1 cellular context compared by ENCODE assay signal in genomic region chr16:81446318-81447275, GRCh38.
A peak's percentile ranks its signal among the peaks of the same experiment; 100 is the strongest.
TF ChIP-seq lines count a peak whose summit lies in the region.

No MANE protein-coding gene starts in this region.

TF ChIP-seq in HepG2, 621 proteins besides CTCF, POLR2A, EP300 and RAD21 (continued from another document and continues in another):
- TF ChIP-seq PPARG (CRISPR knock-in tag; conservative IDR thresholded peaks at IDR 0.05): no peak
- peak; percentile 48; the same call in 1 of the 2 replicates for TF ChIP-seq GFI1 (CRISPR knock-in tag; IDR thresholded peaks at IDR 0.05; ENCODE audit: borderline replicate concordance)
- no peak for TF ChIP-seq ZNF780A (CRISPR knock-in tag; IDR thresholded peaks at IDR 0.05)
- TF ChIP-seq, protein P1, sequence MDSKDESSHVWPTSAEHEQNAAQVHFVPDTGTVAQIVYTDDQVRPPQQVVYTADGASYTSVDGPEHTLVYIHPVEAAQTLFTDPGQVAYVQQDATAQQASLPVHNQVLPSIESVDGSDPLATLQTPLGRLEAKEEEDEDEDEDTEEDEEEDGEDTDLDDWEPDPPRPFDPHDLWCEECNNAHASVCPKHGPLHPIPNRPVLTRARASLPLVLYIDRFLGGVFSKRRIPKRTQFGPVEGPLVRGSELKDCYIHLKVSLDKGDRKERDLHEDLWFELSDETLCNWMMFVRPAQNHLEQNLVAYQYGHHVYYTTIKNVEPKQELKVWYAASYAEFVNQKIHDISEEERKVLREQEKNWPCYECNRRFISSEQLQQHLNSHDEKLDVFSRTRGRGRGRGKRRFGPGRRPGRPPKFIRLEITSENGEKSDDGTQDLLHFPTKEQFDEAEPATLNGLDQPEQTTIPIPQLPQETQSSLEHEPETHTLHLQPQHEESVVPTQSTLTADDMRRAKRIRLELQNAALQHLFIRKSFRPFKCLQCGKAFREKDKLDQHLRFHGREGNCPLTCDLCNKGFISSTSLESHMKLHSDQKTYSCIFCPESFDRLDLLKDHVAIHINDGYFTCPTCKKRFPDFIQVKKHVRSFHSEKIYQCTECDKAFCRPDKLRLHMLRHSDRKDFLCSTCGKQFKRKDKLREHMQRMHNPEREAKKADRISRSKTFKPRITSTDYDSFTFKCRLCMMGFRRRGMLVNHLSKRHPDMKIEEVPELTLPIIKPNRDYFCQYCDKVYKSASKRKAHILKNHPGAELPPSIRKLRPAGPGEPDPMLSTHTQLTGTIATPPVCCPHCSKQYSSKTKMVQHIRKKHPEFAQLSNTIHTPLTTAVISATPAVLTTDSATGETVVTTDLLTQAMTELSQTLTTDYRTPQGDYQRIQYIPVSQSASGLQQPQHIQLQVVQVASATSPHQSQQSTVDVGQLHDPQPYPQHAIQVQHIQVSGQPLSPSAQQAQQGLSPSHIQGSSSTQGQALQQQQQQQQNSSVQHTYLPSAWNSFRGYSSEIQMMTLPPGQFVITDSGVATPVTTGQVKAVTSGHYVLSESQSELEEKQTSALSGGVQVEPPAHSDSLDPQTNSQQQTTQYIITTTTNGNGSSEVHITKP (CRISPR knock-in tag; IDR thresholded peaks at IDR 0.05; ENCODE audit: low read depth): no peak
- TF ChIP-seq ZNF124 (CRISPR knock-in tag; IDR thresholded peaks at IDR 0.05): no peak
- TF ChIP-seq AFF4 (CRISPR knock-in tag; IDR thresholded peaks at IDR 0.05): peak; percentile 88; the same call in 1 of the 2 replicates
- TF ChIP-seq SNAPC4 (CRISPR knock-in tag; IDR thresholded peaks at IDR 0.05): no peak
- TF ChIP-seq SMAD9 (CRISPR knock-in tag; IDR thresholded peaks at IDR 0.05): no peak
- TF ChIP-seq CEBPG (CRISPR knock-in tag; IDR thresholded peaks at IDR 0.05): 0 out of 2 replicates have a peak, but pooled peaks have one; percentile 3
- TF ChIP-seq, protein P2, sequence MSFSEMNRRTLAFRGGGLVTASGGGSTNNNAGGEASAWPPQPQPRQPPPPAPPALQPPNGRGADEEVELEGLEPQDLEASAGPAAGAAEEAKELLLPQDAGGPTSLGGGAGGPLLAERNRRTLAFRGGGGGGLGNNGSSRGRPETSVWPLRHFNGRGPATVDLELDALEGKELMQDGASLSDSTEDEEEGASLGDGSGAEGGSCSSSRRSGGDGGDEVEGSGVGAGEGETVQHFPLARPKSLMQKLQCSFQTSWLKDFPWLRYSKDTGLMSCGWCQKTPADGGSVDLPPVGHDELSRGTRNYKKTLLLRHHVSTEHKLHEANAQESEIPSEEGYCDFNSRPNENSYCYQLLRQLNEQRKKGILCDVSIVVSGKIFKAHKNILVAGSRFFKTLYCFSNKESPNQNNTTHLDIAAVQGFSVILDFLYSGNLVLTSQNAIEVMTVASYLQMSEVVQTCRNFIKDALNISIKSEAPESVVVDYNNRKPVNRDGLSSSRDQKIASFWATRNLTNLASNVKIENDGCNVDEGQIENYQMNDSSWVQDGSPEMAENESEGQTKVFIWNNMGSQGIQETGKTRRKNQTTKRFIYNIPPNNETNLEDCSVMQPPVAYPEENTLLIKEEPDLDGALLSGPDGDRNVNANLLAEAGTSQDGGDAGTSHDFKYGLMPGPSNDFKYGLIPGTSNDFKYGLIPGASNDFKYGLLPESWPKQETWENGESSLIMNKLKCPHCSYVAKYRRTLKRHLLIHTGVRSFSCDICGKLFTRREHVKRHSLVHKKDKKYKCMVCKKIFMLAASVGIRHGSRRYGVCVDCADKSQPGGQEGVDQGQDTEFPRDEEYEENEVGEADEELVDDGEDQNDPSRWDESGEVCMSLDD (CRISPR knock-in tag; IDR thresholded peaks at IDR 0.05; ENCODE audit: borderline replicate concordance): no peak
- peak; percentile 55; the same call in 1 of the 2 replicates for TF ChIP-seq ZBTB7A (CRISPR knock-in tag; IDR thresholded peaks at IDR 0.05)
- TF ChIP-seq RBM22 (optimal IDR thresholded peaks at IDR 0.05; ENCODE audit: low read length): peak; percentile 51
- TF ChIP-seq ZNF740 (CRISPR knock-in tag; IDR thresholded peaks at IDR 0.05): no peak
- TF ChIP-seq, protein P3, sequence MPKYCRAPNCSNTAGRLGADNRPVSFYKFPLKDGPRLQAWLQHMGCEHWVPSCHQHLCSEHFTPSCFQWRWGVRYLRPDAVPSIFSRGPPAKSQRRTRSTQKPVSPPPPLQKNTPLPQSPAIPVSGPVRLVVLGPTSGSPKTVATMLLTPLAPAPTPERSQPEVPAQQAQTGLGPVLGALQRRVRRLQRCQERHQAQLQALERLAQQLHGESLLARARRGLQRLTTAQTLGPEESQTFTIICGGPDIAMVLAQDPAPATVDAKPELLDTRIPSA (CRISPR knock-in tag; IDR thresholded peaks at IDR 0.05; ENCODE audit: borderline replicate concordance): no peak
- TF ChIP-seq ZNF10 (CRISPR knock-in tag; IDR thresholded peaks at IDR 0.05; ENCODE audit: borderline replicate concordance, low read depth): no peak
- no peak for TF ChIP-seq MYPOP (CRISPR knock-in tag; IDR thresholded peaks at IDR 0.05)
- TF ChIP-seq FOXK1 (CRISPR knock-in tag; IDR thresholded peaks at IDR 0.05; ENCODE audit: borderline replicate concordance, low read depth): peak; percentile 13; the same call in 1 of the 2 replicates
- TF ChIP-seq, protein P4, sequence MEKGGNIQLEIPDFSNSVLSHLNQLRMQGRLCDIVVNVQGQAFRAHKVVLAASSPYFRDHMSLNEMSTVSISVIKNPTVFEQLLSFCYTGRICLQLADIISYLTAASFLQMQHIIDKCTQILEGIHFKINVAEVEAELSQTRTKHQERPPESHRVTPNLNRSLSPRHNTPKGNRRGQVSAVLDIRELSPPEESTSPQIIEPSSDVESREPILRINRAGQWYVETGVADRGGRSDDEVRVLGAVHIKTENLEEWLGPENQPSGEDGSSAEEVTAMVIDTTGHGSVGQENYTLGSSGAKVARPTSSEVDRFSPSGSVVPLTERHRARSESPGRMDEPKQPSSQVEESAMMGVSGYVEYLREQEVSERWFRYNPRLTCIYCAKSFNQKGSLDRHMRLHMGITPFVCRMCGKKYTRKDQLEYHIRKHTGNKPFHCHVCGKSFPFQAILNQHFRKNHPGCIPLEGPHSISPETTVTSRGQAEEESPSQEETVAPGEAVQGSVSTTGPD (CRISPR knock-in tag; IDR thresholded peaks at IDR 0.05): no peak
- TF ChIP-seq ERF (CRISPR knock-in tag; IDR thresholded peaks at IDR 0.05): no peak
- TF ChIP-seq FOXA3 (CRISPR knock-in tag; IDR thresholded peaks at IDR 0.05): peak; percentile 57
- peak; percentile 11 for TF ChIP-seq YY1 (IDR thresholded peaks at IDR 0.05; ENCODE audit: insufficient read depth, insufficient replicate concordance, low read depth, low read length)
- no peak for TF ChIP-seq ZKSCAN8 (CRISPR knock-in tag; IDR thresholded peaks at IDR 0.05; ENCODE audit: borderline replicate concordance)
- TF ChIP-seq ZEB1 (IDR thresholded peaks at IDR 0.05; ENCODE audit: insufficient replicate concordance, low read depth): no peak
- no peak for TF ChIP-seq KDM5A (IDR thresholded peaks at IDR 0.05; ENCODE audit: borderline replicate concordance, low read length)
- no peak for TF ChIP-seq ZNF761 (CRISPR knock-in tag; conservative IDR thresholded peaks at IDR 0.05)
- peak; percentile 48; the same call in 1 of the 2 replicates for TF ChIP-seq MYC (CRISPR knock-in tag; IDR thresholded peaks at IDR 0.05; ENCODE audit: borderline replicate concordance)
- 0 out of 2 replicates have a peak, but pooled peaks have one; percentile 12 for TF ChIP-seq PAXIP1 (CRISPR knock-in tag; conservative IDR thresholded peaks at IDR 0.05)
